9 cellular contexts compared by ENCODE assay signal in genomic region chr12:9087087-9087835, GRCh38. TPM values are rescaled to one million over a fixed set of nuclear protein-coding genes. Genes with fewer than 3 reads are reported as not detected.
"Had no signal": no experiment of that assay in that cellular context is flagged by ENCODE, and none has a peak within 500 bp of the region (broad histone marks: within the 10 kb centered on the region; RNA-seq: fewer than 3 reads in every experiment).

No MANE protein-coding gene starts in this region.

- H3K4me3 Mint-ChIP-seq: HFFc6 had no signal

- H3K9me3 ChIP-seq: HAP-1 had no signal

- H3K27ac Mint-ChIP-seq: HFFc6 had no signal

- FAIRE-seq: K562 had no signal

- H3K4me3 ChIP-seq: GM23248, HAP-1, K562 had no signal

- H3K36me3 ChIP-seq: HAP-1 had no signal

- H3K4me1 ChIP-seq: HAP-1 had no signal

- H3K27ac ChIP-seq: GM23248, HL-60 had no signal

- DNase-seq: GM23248, GOT3, H7, HFFc6, IMR-90 had no signal

- ATAC-seq: HCT116, K562 had no signal

RNA-seq across cellular contexts. Expression of gene A2M, which starts 28.5 kb away (rescaled TPM):
- total RNA-seq: H7 had no signal
